Comparison of ENCODE assay signal across 20 cellular contexts in genomic region chrX:19072372-19072771, GRCh38. TPM values are rescaled to one million over a fixed set of nuclear protein-coding genes. Genes with fewer than 3 reads are reported as not detected.
A peak's percentile ranks its signal among the peaks of the same experiment; 100 is the strongest.
DNase-seq lines count a peak whose midpoint lies in the region; ATAC-seq, FAIRE-seq and TF ChIP-seq lines count a peak whose summit lies in the region.
"Had no signal": no experiment of that assay in that cellular context is flagged by ENCODE, and none has a peak within 500 bp of the region (broad histone marks: within the 10 kb centered on the region; RNA-seq: fewer than 3 reads in every experiment).

No MANE protein-coding gene starts in this region.

- intact Hi-C loops in Panc1 (cut with micrococcal nuclease; ENCODE audit: unreplicated experiment): no loop called here

- POLR2A ChIA-PET in Panc1 (lab: Charles Lee): no interaction called here

- H3K27ac ChIP-seq in Panc1 (ENCODE audit: low read length) (no peak overlapping the region), foreskin keratinocyte (no peak overlapping the region)

- peak; percentile 42 for FAIRE-seq in GM18507 (lab: Jason Lieb, UNC)
- FAIRE-seq: GM12892 had no signal

- no peak for TF ChIP-seq CTCF in Panc1 (IDR thresholded peaks at IDR 0.05)
- TF ChIP-seq CTCF in epithelial cell of esophagus (IDR thresholded peaks at IDR 0.05; ENCODE audit: insufficient read depth, low read depth, low read length, missing control alignments): no peak
- no peak for TF ChIP-seq CTCF in foreskin keratinocyte (conservative IDR thresholded peaks at IDR 0.05)

- no peak for DNase-seq in GM18507 (ENCODE audit: extremely low spot score, insufficient read length, low read depth)
- peak; percentile 5 for DNase-seq in Panc1 (ENCODE audit: low read depth, low spot score)
- DNase-seq in epithelial cell of esophagus (ENCODE audit: low read depth): peak; percentile 13
- no peak for DNase-seq in HPDE6-E6E7 (ENCODE audit: extremely low spot score)
- no peak for DNase-seq in foreskin keratinocyte
- DNase-seq: ACHN; BE2C; C1 segment of cervical spinal cord; CD4-positive, CD25-positive, alpha-beta regulatory T cell; CD8-positive, alpha-beta memory T cell; COR-L47; DMS 273 treated with DMSO at 0.1 percent for 48 hours; DMS79; GDM1; GOT3; H7; HFFc6 had no signal

- H3K4me1 ChIP-seq in Panc1 (ENCODE audit: control insufficient read depth, insufficient read depth, low read length) (no peaks in the 10 kb centered on the region), foreskin keratinocyte (no peaks in the 10 kb centered on the region)
- H3K4me1 ChIP-seq: BE2C had no signal

- no peaks in the 10 kb centered on the region for H3K9me3 ChIP-seq in Panc1 (ENCODE audit: control insufficient read depth, insufficient read depth, low read depth, low read length)
- H3K9me3 ChIP-seq: BE2C had no signal

- ATAC-seq in Panc1: no peak
- no peak for ATAC-seq in HG02852 (IDR thresholded peaks at IDR 0.05; ENCODE audit: unreplicated experiment)
- ATAC-seq in foreskin keratinocyte: no peak
- ATAC-seq: HCT116 had no signal

- H3K27me3 ChIP-seq in Panc1 (ENCODE audit: control insufficient read depth, insufficient read depth, low read length) (no peaks in the 10 kb centered on the region), foreskin keratinocyte (no peaks in the 10 kb centered on the region)
- H3K27me3 ChIP-seq: BE2C had no signal

- no peaks in the 10 kb centered on the region for H3K36me3 ChIP-seq in Panc1 (ENCODE audit: control insufficient read depth, insufficient read depth, low read length)
- H3K36me3 ChIP-seq: BE2C had no signal

- BruUV-seq in Panc1 (replicated peaks; lab: Mats Ljungman, UMichigan): no TSS peak

- no peak overlapping the region for H3K4me3 ChIP-seq in Panc1 (ENCODE audit: low read depth in 2 of 2, low read length in 2 of 2)
- H3K4me3 ChIP-seq in epithelial cell of esophagus (ENCODE audit: low read length): no peak overlapping the region

- in situ Hi-C loops in Panc1 (cut with HindIII; ENCODE audit: low pct_unique_long_range_greater_than_20kb, low sequenced_read_pairs): no loop called here

- CTCF ChIA-PET in Panc1 (lab: Charles Lee): no interaction called here

RNA-seq across cellular contexts. Expression of gene ADGRG2, which starts 49.9 kb away (rescaled TPM):
- total RNA-seq in Panc1 (2021; ENCODE audit: unreplicated experiment) (2.0 TPM), foreskin keratinocyte (under 0.01 and 0.03 TPM in 2 replicates)
- 0.81 TPM for polyA plus RNA-seq in Panc1 (2012; ENCODE audit: insufficient read length)
- polyA plus RNA-seq in foreskin keratinocyte: 0.02 TPM in 1 of 2 replicates, not detected in the other
- total RNA-seq: CD4-positive, CD25-positive, alpha-beta regulatory T cell; CD8-positive, alpha-beta memory T cell; HFFc6 had no signal
- polyA plus RNA-seq: CD4-positive, CD25-positive, alpha-beta regulatory T cell had no signal

Comparison
In these comparisons a context has a peak if more than half of its experiments do, and no peak if none do; other contexts are left out.
1. DNase-seq: peak in Panc1 (single experiment) and epithelial cell of esophagus (single experiment); none in GM18507 (single experiment), HPDE6-E6E7 (single experiment) and foreskin keratinocyte (0 of 2).